In genomic region chr2:33205693-33206434, GRCh38 we compare ENCODE assay signal across 13 cellular contexts.
DNase-seq lines count a peak whose midpoint lies in the region; ATAC-seq and TF ChIP-seq lines count a peak whose summit lies in the region.
"Had no signal": no experiment of that assay in that cellular context is flagged by ENCODE, and none has a peak within 500 bp of the region (broad histone marks: within the 10 kb centered on the region; RNA-seq: fewer than 3 reads in every experiment).

No MANE protein-coding gene starts in this region.

- no peaks in the 10 kb centered on the region for H3K27me3 ChIP-seq in tibial artery
- no peaks in the 10 kb centered on the region for H3K27me3 ChIP-seq in esophagus muscularis mucosa
- H3K27me3 ChIP-seq: upper lobe of right lung had no signal

- H3K27ac ChIP-seq in tibial artery, result peak overlapping the region; percentile 85 to 90
- peak overlapping the region in 1 of 4 donors; percentile 11 for H3K27ac ChIP-seq in esophagus muscularis mucosa (replicated peaks in 1 of 4)
- H3K27ac ChIP-seq: 22Rv1, upper lobe of right lung had no signal

- no peaks in the 10 kb centered on the region for H3K36me3 Mint-ChIP-seq in natural killer cell

- H3K27me3 Mint-ChIP-seq in natural killer cell (ENCODE audit: low read depth in 2 of 2), result no peaks in the 10 kb centered on the region

- H3K9me3 ChIP-seq in tibial artery, result no peaks in the 10 kb centered on the region
- no peaks in the 10 kb centered on the region for H3K9me3 ChIP-seq in esophagus muscularis mucosa
- H3K9me3 ChIP-seq: upper lobe of right lung had no signal

- ATAC-seq in HG02610 (IDR thresholded peaks at IDR 0.05; ENCODE audit: unreplicated experiment) (peak; percentile 99), HG03439 (IDR thresholded peaks at IDR 0.05; ENCODE audit: unreplicated experiment) (peak; percentile 95), natural killer cell (no peak)
- ATAC-seq: upper lobe of right lung had no signal

- 88% methylated on average over 1 of the region's 1 CpG for WGBS in esophagus muscularis mucosa

- TF ChIP-seq CTCF in tibial artery (IDR thresholded peaks at IDR 0.05) (no peak), esophagus muscularis mucosa (IDR thresholded peaks at IDR 0.05) (no peak), natural killer cell (IDR thresholded peaks at IDR 0.05) (no peak)

- H3K4me3 ChIP-seq in tibial artery, result no peak overlapping the region
- no peak overlapping the region for H3K4me3 ChIP-seq in esophagus muscularis mucosa
- H3K4me3 ChIP-seq: upper lobe of right lung had no signal

- no peak overlapping the region for H3K4me3 Mint-ChIP-seq in natural killer cell

- no peaks in the 10 kb centered on the region for H3K9me3 Mint-ChIP-seq in natural killer cell

- no peak for TF ChIP-seq EP300 in esophagus muscularis mucosa (IDR thresholded peaks at IDR 0.05)

- intact Hi-C loops in tibial artery (cut with DNase I; ENCODE audit: low total_unique reads) (loop anchor here (10.0 kb wide), 1 partner anchor 61 kb away; no protein-coding TSS in a partner anchor), esophagus muscularis mucosa (cut with DNase I) (no loop called here), natural killer cell (cut with micrococcal nuclease) (no loop called here)

- no peak overlapping the region for H3K27ac Mint-ChIP-seq in natural killer cell

- TF ChIP-seq POLR2A in esophagus muscularis mucosa (IDR thresholded peaks at IDR 0.05; ENCODE audit: low read depth), result no peak

- H3K36me3 ChIP-seq in tibial artery, result no peaks in the 10 kb centered on the region
- H3K36me3 ChIP-seq in esophagus muscularis mucosa, result no peaks in the 10 kb centered on the region
- H3K36me3 ChIP-seq: upper lobe of right lung had no signal

- H3K4me1 ChIP-seq in tibial artery (peaks cover 0 to 93% (median 36%) of the 10 kb centered on the region in 4 donors), esophagus muscularis mucosa (peaks cover 5 to 63% (median 49%) of the 10 kb centered on the region in 4 donors)
- H3K4me1 ChIP-seq: upper lobe of right lung had no signal

- DNase-seq in NCI-H2107 treated with DMSO at 0.1 percent for 48 hours (lab: John Stamatoyannopoulos, UW; ENCODE audit: unreplicated experiment), result peak; percentile 16
- no peak for DNase-seq in NCI-H2107 (lab: John Stamatoyannopoulos, UW)
- DNase-seq in tibial artery, result no peak
- DNase-seq in esophagus muscularis mucosa (ENCODE audit: extremely low spot score), result no peak
- DNase-seq in natural killer cell, result no peak
- DNase-seq in inferior parietal cortex (ENCODE audit: extremely low spot score), result no peak
- DNase-seq: activated CD4-positive, alpha-beta T cell treated with anti-CD3 and anti-CD28 coated beads, Interleukin-2, amount 50 U/mL, for 1 hour; SHP77 treated with DMSO at 0.1 percent for 48 hours; stimulated activated CD4-positive, alpha-beta T cell treated with anti-CD3 and anti-CD28 coated beads, Interleukin-4, amount 100 ng/mL, for 4 hours; upper lobe of right lung had no signal

- H3K4me1 Mint-ChIP-seq in natural killer cell, result no peaks in the 10 kb centered on the region

Comparison
In these comparisons a context has a peak if more than half of its experiments do, and no peak if none do; other contexts are left out.
1. ATAC-seq: peak in HG02610 (single experiment) and HG03439 (single experiment); none in natural killer cell (0 of 3).